Comparison of ENCODE assay signal across 26 cellular contexts in the genomic region with DNA sequence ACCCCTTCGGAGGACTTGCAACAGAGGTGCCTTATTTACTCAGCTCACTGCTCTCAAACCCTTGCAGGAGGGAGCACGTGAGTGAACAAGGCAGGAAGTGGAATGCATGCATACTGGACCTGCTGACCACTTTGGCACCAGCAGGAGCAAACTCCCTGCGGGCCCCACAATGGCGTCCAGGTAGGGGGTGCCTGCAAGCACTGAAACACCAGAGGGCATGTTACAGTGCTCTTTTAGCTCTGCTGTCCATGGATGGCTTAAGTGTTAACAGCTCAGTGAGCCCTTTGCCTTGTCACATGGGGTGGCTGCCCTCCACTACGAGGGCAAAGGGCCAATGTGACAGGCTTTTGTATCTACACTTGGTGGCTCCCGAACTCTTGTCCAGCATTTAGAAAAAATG.
DNase-seq lines count a peak whose midpoint lies in the region; FAIRE-seq and TF ChIP-seq lines count a peak whose summit lies in the region.
"Had no signal": no experiment of that assay in that cellular context is flagged by ENCODE, and none has a peak within 500 bp of the region (broad histone marks: within the 10 kb centered on the region; RNA-seq: fewer than 3 reads in every experiment).

No MANE protein-coding gene starts in this region.

- H3K4me3 ChIP-seq in HUES6 (ENCODE audit: low read depth, low read length) (no peak overlapping the region), choroid plexus epithelial cell (ENCODE audit: low read depth, low read length) (no peak overlapping the region), small intestine (ENCODE audit: low read depth in 1 of 2, low read length in 2 of 2) (no peak overlapping the region)
- H3K4me3 ChIP-seq: BLaER1, breast epithelium, lower lobe of right lung, mucosa of descending colon had no signal

- TF ChIP-seq CTCF in choroid plexus epithelial cell (conservative IDR thresholded peaks at IDR 0.05; ENCODE audit: low read depth, low read length): no peak

- H3K27me3 ChIP-seq in HUES6 (ENCODE audit: control insufficient read depth, insufficient read depth, low read length): no peaks in the 10 kb centered on the region
- H3K27me3 ChIP-seq in small intestine (ENCODE audit: control insufficient read depth in 2 of 2, insufficient read depth in 2 of 2, low read length in 2 of 2): no peaks in the 10 kb centered on the region
- H3K27me3 ChIP-seq: BLaER1, breast epithelium had no signal

- peak overlapping the region; percentile 24 for H3K9ac ChIP-seq in HUES6 (ENCODE audit: low read length)
- H3K9ac ChIP-seq: BLaER1, SK-N-SH had no signal

- WGBS in small intestine, 3 donors: 58 to 73% (median 60%) methylated on average over 6 of the region's 6 CpGs

- H3K36me3 ChIP-seq in HUES6 (ENCODE audit: control insufficient read depth, insufficient read depth, low read length) (no peaks in the 10 kb centered on the region), small intestine (ENCODE audit: control insufficient read depth in 2 of 2, insufficient read depth in 2 of 2, low read length in 2 of 2) (no peaks in the 10 kb centered on the region)
- H3K36me3 ChIP-seq: BLaER1, breast epithelium, lower lobe of right lung had no signal

- no peak overlapping the region for H3K27ac ChIP-seq in HUES6 (ENCODE audit: low read depth, low read length)
- no peak overlapping the region for H3K27ac ChIP-seq in small intestine (ENCODE audit: low read depth in 1 of 2, low read length in 1 of 2)
- H3K27ac ChIP-seq: BLaER1, breast epithelium, epithelial cell of prostate, lower lobe of right lung, RWPE1 had no signal

- H3K4me1 ChIP-seq in HUES6 (ENCODE audit: control insufficient read depth, insufficient read depth, low read length) (peaks cover 13% of the 10 kb centered on the region), small intestine (ENCODE audit: control insufficient read depth in 2 of 2, insufficient read depth in 1 of 2, low read depth in 1 of 2, low read length in 1 of 2) (peaks cover 2 to 10% of the 10 kb centered on the region in 2 donors)
- H3K4me1 ChIP-seq: BLaER1, breast epithelium, lower lobe of right lung had no signal

- peak; percentile 11 for DNase-seq in choroid plexus epithelial cell (ENCODE audit: low read depth)
- DNase-seq in islet precursor cell: peak; percentile 65
- DNase-seq in small intestine: peak; percentile 35
- no peak for DNase-seq in SIG-M5 (lab: John Stamatoyannopoulos, UW)
- DNase-seq in mesenteric fat pad (ENCODE audit: low spot score): no peak
- DNase-seq in T1000 (lab: John Stamatoyannopoulos, UW): no peak
- DNase-seq: activated CD4-positive, alpha-beta T cell treated with anti-CD3 and anti-CD28 coated beads for 1 hour; activated CD8-positive, alpha-beta T cell treated with anti-CD3 and anti-CD28 coated beads for 36 hours; anterior cingulate cortex; DMS153; effector CD8-positive, alpha-beta T cell; HCEC 1CT; lower lobe of right lung; natural killer cell; NCI-H1048; NCI-H187; SK-N-SH; stimulated activated naive B cell treated with anti-CD40 and anti-IgM and Interleukin-4, amounts not matched to agents 10 μg/mL and 1 μg/mL and 100 μg/mL, for 72 hours; T-helper 17 cell had no signal

- no peaks in the 10 kb centered on the region for H3K9me3 ChIP-seq in HUES6 (ENCODE audit: control insufficient read depth, insufficient read depth, low read depth, low read length)
- H3K9me3 ChIP-seq in small intestine (ENCODE audit: control insufficient read depth, low read depth): no peaks in the 10 kb centered on the region
- H3K9me3 ChIP-seq: BLaER1, breast epithelium, lower lobe of right lung, mucosa of descending colon, SK-N-SH had no signal

- FAIRE-seq in small intestine (lab: Jason Lieb, UNC): no peak
- FAIRE-seq: GM12891 had no signal

Comparison
In these comparisons a context has a peak if more than half of its experiments do, and no peak if none do; other contexts are left out.
1. DNase-seq: peak in choroid plexus epithelial cell (single experiment), islet precursor cell (single experiment) and small intestine (single experiment); none in SIG-M5 (single experiment), mesenteric fat pad (single experiment) and T1000 (single experiment).